In genomic region chr18:11040823-11041712, GRCh38 we compare ENCODE assay signal across 1 cellular context.
A peak's percentile ranks its signal among the peaks of the same experiment; 100 is the strongest.
TF ChIP-seq lines count a peak whose summit lies in the region.

No MANE protein-coding gene starts in this region.

TF ChIP-seq in HepG2, 621 proteins besides CTCF, POLR2A, EP300 and RAD21 (continued from another document and continues in another):
- no peak for TF ChIP-seq ZNF318 (CRISPR knock-in tag; IDR thresholded peaks at IDR 0.05)
- TF ChIP-seq, protein P1, sequence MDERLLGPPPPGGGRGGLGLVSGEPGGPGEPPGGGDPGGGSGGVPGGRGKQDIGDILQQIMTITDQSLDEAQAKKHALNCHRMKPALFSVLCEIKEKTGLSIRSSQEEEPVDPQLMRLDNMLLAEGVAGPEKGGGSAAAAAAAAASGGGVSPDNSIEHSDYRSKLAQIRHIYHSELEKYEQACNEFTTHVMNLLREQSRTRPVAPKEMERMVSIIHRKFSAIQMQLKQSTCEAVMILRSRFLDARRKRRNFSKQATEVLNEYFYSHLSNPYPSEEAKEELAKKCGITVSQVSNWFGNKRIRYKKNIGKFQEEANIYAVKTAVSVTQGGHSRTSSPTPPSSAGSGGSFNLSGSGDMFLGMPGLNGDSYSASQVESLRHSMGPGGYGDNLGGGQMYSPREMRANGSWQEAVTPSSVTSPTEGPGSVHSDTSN (CRISPR knock-in tag; IDR thresholded peaks at IDR 0.05), result no peak
- TF ChIP-seq ZIK1 (CRISPR knock-in tag; IDR thresholded peaks at IDR 0.05; ENCODE audit: borderline replicate concordance, low read depth), result no peak
- TF ChIP-seq TMF1 (CRISPR knock-in tag; IDR thresholded peaks at IDR 0.05; ENCODE audit: low read depth), result no peak
- no peak for TF ChIP-seq ZFP62 (CRISPR knock-in tag; IDR thresholded peaks at IDR 0.05)
- TF ChIP-seq ETV6 (CRISPR knock-in tag; conservative IDR thresholded peaks at IDR 0.05), result no peak
- no peak for TF ChIP-seq JUND (CRISPR knock-in tag; IDR thresholded peaks at IDR 0.05)
- no peak for TF ChIP-seq TOPORS (CRISPR knock-in tag; IDR thresholded peaks at IDR 0.05)
- TF ChIP-seq RARG (CRISPR knock-in tag; IDR thresholded peaks at IDR 0.05; ENCODE audit: low read depth), result no peak
- TF ChIP-seq ZNF629 (CRISPR knock-in tag; conservative IDR thresholded peaks at IDR 0.05), result no peak
- TF ChIP-seq NCOA2 (CRISPR knock-in tag; IDR thresholded peaks at IDR 0.05), result peak; percentile 75
- TF ChIP-seq ZNF292 (CRISPR knock-in tag; IDR thresholded peaks at IDR 0.05; ENCODE audit: borderline replicate concordance, low read depth), result 0 out of 2 replicates have a peak, but pooled peaks have one; percentile 37
- TF ChIP-seq, protein P2, sequence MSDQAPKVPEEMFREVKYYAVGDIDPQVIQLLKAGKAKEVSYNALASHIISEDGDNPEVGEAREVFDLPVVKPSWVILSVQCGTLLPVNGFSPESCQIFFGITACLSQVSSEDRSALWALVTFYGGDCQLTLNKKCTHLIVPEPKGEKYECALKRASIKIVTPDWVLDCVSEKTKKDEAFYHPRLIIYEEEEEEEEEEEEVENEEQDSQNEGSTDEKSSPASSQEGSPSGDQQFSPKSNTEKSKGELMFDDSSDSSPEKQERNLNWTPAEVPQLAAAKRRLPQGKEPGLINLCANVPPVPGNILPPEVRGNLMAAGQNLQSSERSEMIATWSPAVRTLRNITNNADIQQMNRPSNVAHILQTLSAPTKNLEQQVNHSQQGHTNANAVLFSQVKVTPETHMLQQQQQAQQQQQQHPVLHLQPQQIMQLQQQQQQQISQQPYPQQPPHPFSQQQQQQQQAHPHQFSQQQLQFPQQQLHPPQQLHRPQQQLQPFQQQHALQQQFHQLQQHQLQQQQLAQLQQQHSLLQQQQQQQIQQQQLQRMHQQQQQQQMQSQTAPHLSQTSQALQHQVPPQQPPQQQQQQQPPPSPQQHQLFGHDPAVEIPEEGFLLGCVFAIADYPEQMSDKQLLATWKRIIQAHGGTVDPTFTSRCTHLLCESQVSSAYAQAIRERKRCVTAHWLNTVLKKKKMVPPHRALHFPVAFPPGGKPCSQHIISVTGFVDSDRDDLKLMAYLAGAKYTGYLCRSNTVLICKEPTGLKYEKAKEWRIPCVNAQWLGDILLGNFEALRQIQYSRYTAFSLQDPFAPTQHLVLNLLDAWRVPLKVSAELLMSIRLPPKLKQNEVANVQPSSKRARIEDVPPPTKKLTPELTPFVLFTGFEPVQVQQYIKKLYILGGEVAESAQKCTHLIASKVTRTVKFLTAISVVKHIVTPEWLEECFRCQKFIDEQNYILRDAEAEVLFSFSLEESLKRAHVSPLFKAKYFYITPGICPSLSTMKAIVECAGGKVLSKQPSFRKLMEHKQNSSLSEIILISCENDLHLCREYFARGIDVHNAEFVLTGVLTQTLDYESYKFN (CRISPR knock-in tag; conservative IDR thresholded peaks at IDR 0.05), result peak; percentile 53; the same call in 1 of the 2 replicates
- no peak for TF ChIP-seq REPIN1 (CRISPR knock-in tag; IDR thresholded peaks at IDR 0.05; ENCODE audit: borderline replicate concordance, low read depth)
- no peak for TF ChIP-seq IKZF5 (CRISPR knock-in tag; IDR thresholded peaks at IDR 0.05)
- TF ChIP-seq, protein P3, sequence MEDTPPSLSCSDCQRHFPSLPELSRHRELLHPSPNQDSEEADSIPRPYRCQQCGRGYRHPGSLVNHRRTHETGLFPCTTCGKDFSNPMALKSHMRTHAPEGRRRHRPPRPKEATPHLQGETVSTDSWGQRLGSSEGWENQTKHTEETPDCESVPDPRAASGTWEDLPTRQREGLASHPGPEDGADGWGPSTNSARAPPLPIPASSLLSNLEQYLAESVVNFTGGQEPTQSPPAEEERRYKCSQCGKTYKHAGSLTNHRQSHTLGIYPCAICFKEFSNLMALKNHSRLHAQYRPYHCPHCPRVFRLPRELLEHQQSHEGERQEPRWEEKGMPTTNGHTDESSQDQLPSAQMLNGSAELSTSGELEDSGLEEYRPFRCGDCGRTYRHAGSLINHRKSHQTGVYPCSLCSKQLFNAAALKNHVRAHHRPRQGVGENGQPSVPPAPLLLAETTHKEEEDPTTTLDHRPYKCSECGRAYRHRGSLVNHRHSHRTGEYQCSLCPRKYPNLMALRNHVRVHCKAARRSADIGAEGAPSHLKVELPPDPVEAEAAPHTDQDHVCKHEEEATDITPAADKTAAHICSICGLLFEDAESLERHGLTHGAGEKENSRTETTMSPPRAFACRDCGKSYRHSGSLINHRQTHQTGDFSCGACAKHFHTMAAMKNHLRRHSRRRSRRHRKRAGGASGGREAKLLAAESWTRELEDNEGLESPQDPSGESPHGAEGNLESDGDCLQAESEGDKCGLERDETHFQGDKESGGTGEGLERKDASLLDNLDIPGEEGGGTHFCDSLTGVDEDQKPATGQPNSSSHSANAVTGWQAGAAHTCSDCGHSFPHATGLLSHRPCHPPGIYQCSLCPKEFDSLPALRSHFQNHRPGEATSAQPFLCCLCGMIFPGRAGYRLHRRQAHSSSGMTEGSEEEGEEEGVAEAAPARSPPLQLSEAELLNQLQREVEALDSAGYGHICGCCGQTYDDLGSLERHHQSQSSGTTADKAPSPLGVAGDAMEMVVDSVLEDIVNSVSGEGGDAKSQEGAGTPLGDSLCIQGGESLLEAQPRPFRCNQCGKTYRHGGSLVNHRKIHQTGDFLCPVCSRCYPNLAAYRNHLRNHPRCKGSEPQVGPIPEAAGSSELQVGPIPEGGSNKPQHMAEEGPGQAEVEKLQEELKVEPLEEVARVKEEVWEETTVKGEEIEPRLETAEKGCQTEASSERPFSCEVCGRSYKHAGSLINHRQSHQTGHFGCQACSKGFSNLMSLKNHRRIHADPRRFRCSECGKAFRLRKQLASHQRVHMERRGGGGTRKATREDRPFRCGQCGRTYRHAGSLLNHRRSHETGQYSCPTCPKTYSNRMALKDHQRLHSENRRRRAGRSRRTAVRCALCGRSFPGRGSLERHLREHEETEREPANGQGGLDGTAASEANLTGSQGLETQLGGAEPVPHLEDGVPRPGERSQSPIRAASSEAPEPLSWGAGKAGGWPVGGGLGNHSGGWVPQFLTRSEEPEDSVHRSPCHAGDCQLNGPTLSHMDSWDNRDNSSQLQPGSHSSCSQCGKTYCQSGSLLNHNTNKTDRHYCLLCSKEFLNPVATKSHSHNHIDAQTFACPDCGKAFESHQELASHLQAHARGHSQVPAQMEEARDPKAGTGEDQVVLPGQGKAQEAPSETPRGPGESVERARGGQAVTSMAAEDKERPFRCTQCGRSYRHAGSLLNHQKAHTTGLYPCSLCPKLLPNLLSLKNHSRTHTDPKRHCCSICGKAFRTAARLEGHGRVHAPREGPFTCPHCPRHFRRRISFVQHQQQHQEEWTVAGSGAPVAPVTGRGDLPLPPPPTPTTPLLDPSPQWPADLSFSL (CRISPR knock-in tag; IDR thresholded peaks at IDR 0.05), result no peak
- TF ChIP-seq POLR2G (IDR thresholded peaks at IDR 0.05; ENCODE audit: low read depth, low read length), result no peak
- TF ChIP-seq, protein P4, sequence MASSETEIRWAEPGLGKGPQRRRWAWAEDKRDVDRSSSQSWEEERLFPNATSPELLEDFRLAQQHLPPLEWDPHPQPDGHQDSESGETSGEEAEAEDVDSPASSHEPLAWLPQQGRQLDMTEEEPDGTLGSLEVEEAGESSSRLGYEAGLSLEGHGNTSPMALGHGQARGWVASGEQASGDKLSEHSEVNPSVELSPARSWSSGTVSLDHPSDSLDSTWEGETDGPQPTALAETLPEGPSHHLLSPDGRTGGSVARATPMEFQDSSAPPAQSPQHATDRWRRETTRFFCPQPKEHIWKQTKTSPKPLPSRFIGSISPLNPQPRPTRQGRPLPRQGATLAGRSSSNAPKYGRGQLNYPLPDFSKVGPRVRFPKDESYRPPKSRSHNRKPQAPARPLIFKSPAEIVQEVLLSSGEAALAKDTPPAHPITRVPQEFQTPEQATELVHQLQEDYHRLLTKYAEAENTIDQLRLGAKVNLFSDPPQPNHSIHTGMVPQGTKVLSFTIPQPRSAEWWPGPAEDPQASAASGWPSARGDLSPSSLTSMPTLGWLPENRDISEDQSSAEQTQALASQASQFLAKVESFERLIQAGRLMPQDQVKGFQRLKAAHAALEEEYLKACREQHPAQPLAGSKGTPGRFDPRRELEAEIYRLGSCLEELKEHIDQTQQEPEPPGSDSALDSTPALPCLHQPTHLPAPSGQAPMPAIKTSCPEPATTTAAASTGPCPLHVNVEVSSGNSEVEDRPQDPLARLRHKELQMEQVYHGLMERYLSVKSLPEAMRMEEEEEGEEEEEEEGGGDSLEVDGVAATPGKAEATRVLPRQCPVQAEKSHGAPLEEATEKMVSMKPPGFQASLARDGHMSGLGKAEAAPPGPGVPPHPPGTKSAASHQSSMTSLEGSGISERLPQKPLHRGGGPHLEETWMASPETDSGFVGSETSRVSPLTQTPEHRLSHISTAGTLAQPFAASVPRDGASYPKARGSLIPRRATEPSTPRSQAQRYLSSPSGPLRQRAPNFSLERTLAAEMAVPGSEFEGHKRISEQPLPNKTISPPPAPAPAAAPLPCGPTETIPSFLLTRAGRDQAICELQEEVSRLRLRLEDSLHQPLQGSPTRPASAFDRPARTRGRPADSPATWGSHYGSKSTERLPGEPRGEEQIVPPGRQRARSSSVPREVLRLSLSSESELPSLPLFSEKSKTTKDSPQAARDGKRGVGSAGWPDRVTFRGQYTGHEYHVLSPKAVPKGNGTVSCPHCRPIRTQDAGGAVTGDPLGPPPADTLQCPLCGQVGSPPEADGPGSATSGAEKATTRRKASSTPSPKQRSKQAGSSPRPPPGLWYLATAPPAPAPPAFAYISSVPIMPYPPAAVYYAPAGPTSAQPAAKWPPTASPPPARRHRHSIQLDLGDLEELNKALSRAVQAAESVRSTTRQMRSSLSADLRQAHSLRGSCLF (CRISPR knock-in tag; IDR thresholded peaks at IDR 0.05; ENCODE audit: borderline replicate concordance), result no peak
- peak; percentile 24; the same call in 1 of the 2 replicates for TF ChIP-seq PHF21A (CRISPR knock-in tag; IDR thresholded peaks at IDR 0.05)
- TF ChIP-seq HMG20B (CRISPR knock-in tag; conservative IDR thresholded peaks at IDR 0.05), result no peak
- TF ChIP-seq SAP130 (CRISPR knock-in tag; IDR thresholded peaks at IDR 0.05; ENCODE audit: low read depth), result peak; percentile 41
- TF ChIP-seq GMEB2 (CRISPR knock-in tag; IDR thresholded peaks at IDR 0.05; ENCODE audit: low read depth), result no peak
- TF ChIP-seq ZNF878 (CRISPR knock-in tag; IDR thresholded peaks at IDR 0.05), result no peak
- TF ChIP-seq ZSCAN30 (CRISPR knock-in tag; IDR thresholded peaks at IDR 0.05), result no peak
- TF ChIP-seq ZFP36L1 (CRISPR knock-in tag; IDR thresholded peaks at IDR 0.05), result no peak
- TF ChIP-seq DMAP1 (CRISPR knock-in tag; IDR thresholded peaks at IDR 0.05), result no peak
